8 cellular contexts compared by ENCODE assay signal in genomic region chr21:44300262-44300959, GRCh38. TPM values are rescaled to one million over a fixed set of nuclear protein-coding genes. Genes with fewer than 3 reads are reported as not detected.
DNase-seq lines count a peak whose midpoint lies in the region; ATAC-seq and TF ChIP-seq lines count a peak whose summit lies in the region.

No MANE protein-coding gene starts in this region.

- H3K79me2 ChIP-seq in hepatocyte, result peaks cover 40% of the 10 kb centered on the region

- H3K9me3 Mint-ChIP-seq in CD4-positive, alpha-beta T cell, result no peaks in the 10 kb centered on the region
- no peaks in the 10 kb centered on the region for H3K9me3 Mint-ChIP-seq in T-helper 2 cell treated with Interferon-gamma antibody and Interleukin-4, amounts not matched to agents 5 μg/mL and 100 μg/mL, for 36 hours

- CTCF ChIA-PET in CD4-positive, alpha-beta T cell (lab: Charles Lee), result no interaction called here

- peak overlapping the region; percentile 1 for H3K27ac ChIP-seq in CD4-positive, alpha-beta T cell (ENCODE audit: low read depth, low read length)
- peak overlapping the region; percentile 96 for H3K27ac ChIP-seq in hepatocyte

- H3K4me2 ChIP-seq in hepatocyte, result peak overlapping the region; percentile 97

- peaks cover 53% of the 10 kb centered on the region for H3K4me1 Mint-ChIP-seq in CD4-positive, alpha-beta T cell (ENCODE audit: low read depth)
- peaks cover 42% of the 10 kb centered on the region for H3K4me1 Mint-ChIP-seq in T-helper 2 cell treated with Interferon-gamma antibody and Interleukin-4, amounts not matched to agents 5 μg/mL and 100 μg/mL, for 36 hours (ENCODE audit: low read depth)

- peak overlapping the region; percentile 85 for H3K4me3 Mint-ChIP-seq in CD4-positive, alpha-beta T cell
- peak overlapping the region; percentile 84 for H3K4me3 Mint-ChIP-seq in T-helper 2 cell treated with Interferon-gamma antibody and Interleukin-4, amounts not matched to agents 5 μg/mL and 100 μg/mL, for 36 hours

- peak in 9 of 10 experiments; percentile 30 to 72 (median 49) for DNase-seq in CD4-positive, alpha-beta T cell
- DNase-seq in HuH-7 (ENCODE audit: low spot score), result peak; percentile 66
- DNase-seq in T-helper 2 cell treated with Interferon-gamma antibody and Interleukin-4, amounts not matched to agents 5 μg/mL and 100 μg/mL, for 36 hours (ENCODE audit: low spot score), result peak; percentile 66
- no peak for DNase-seq in astrocyte of the cerebellum (ENCODE audit: low read depth)
- DNase-seq in hepatocyte (ENCODE audit: low spot score), result peak; percentile 88
- DNase-seq in retinal pigment epithelial cell (ENCODE audit: low read depth), result no peak

- H2AFZ ChIP-seq in hepatocyte, result peak overlapping the region; percentile 68

- intact Hi-C loops in CD4-positive, alpha-beta T cell (cut with DNase I, micrococcal nuclease), result loop anchor here in 1 of 2 experiments (2.0 to 5.0 kb wide), 2 partner anchors 36 to 52 kb away; partner anchors contain the start of gene TRPM2

- H3K4me1 ChIP-seq in hepatocyte (ENCODE audit: insufficient read depth), result peaks cover 45% of the 10 kb centered on the region

- TF ChIP-seq CTCF in CD4-positive, alpha-beta T cell (IDR thresholded peaks at IDR 0.05), result no peak
- TF ChIP-seq CTCF in astrocyte of the cerebellum (IDR thresholded peaks at IDR 0.05; ENCODE audit: low read depth, low read length, missing control alignments), result no peak
- no peak for TF ChIP-seq CTCF in hepatocyte (IDR thresholded peaks at IDR 0.05; ENCODE audit: poor library complexity)
- TF ChIP-seq CTCF in retinal pigment epithelial cell (conservative IDR thresholded peaks at IDR 0.05; ENCODE audit: low read depth, low read length), result no peak

- POLR2A ChIA-PET in CD4-positive, alpha-beta T cell (lab: Charles Lee), result interaction anchor here (0.6 to 2.0 kb wide), 2 partner anchors 30 to 38 kb away, joined by 3 to 10 read pairs; partner anchors contain the start of gene CFAP410

- in situ Hi-C loops in astrocyte of the cerebellum (cut with HindIII; ENCODE audit: low sequenced_read_pairs), result no loop called here

- no peaks in the 10 kb centered on the region for H3K27me3 Mint-ChIP-seq in CD4-positive, alpha-beta T cell
- no peaks in the 10 kb centered on the region for H3K27me3 Mint-ChIP-seq in T-helper 2 cell treated with Interferon-gamma antibody and Interleukin-4, amounts not matched to agents 5 μg/mL and 100 μg/mL, for 36 hours (ENCODE audit: low read depth)

- peak; percentile 35 for ATAC-seq in CD4-positive, alpha-beta T cell (ENCODE audit: poor library complexity)
- ATAC-seq in GM19467 (IDR thresholded peaks at IDR 0.05; ENCODE audit: unreplicated experiment) (peak; percentile 31), GM21786 (IDR thresholded peaks at IDR 0.05; ENCODE audit: unreplicated experiment) (no peak)

- H3K36me3 Mint-ChIP-seq in CD4-positive, alpha-beta T cell (ENCODE audit: low read depth), result peaks cover 6% of the 10 kb centered on the region
- peaks cover 13% of the 10 kb centered on the region for H3K36me3 Mint-ChIP-seq in T-helper 2 cell treated with Interferon-gamma antibody and Interleukin-4, amounts not matched to agents 5 μg/mL and 100 μg/mL, for 36 hours (ENCODE audit: low read depth)

- no peaks in the 10 kb centered on the region for H3K9me3 ChIP-seq in CD4-positive, alpha-beta T cell (ENCODE audit: control insufficient read depth, low read length)
- H3K9me3 ChIP-seq in hepatocyte (ENCODE audit: low read depth), result no peaks in the 10 kb centered on the region

- H3K4me3 ChIP-seq in astrocyte of the cerebellum (ENCODE audit: low read depth, low read length), result peak overlapping the region; percentile 71
- H3K4me3 ChIP-seq in hepatocyte, result peak overlapping the region; percentile 94
- peak overlapping the region; percentile 68 for H3K4me3 ChIP-seq in retinal pigment epithelial cell (ENCODE audit: low read length)

- no peaks in the 10 kb centered on the region for H3K27me3 ChIP-seq in CD4-positive, alpha-beta T cell (ENCODE audit: control insufficient read depth, insufficient read depth, low read length)
- no peaks in the 10 kb centered on the region for H3K27me3 ChIP-seq in hepatocyte

- no peaks in the 10 kb centered on the region for H3K9me2 ChIP-seq in hepatocyte (replicated peaks; ENCODE audit: insufficient read depth)

- WGBS in hepatocyte (ENCODE audit: low lambda C conversion rate, missing lambda C conversion rate), result 4% methylated on average over 14 of the region's 67 CpGs

- peak overlapping the region; percentile 83 for H3K27ac Mint-ChIP-seq in CD4-positive, alpha-beta T cell
- no peak overlapping the region for H3K27ac Mint-ChIP-seq in T-helper 2 cell treated with Interferon-gamma antibody and Interleukin-4, amounts not matched to agents 5 μg/mL and 100 μg/mL, for 36 hours

- peaks cover 12% of the 10 kb centered on the region for H4K20me1 ChIP-seq in hepatocyte (ENCODE audit: insufficient read depth, poor library complexity, severe bottlenecking)

- no peaks in the 10 kb centered on the region for H3K36me3 ChIP-seq in hepatocyte (replicated peaks; ENCODE audit: insufficient read depth, low read depth)

RNA-seq across cellular contexts. Expression of gene PFKL, which starts 0.6 kb away (rescaled TPM):
- 100 to 1,000 TPM; 115 to 117 TPM for total RNA-seq in CD4-positive, alpha-beta T cell
- 115 and 140 TPM in 2 replicates for total RNA-seq in hepatocyte
- polyA plus RNA-seq in hepatocyte, result 191 and 205 TPM in 2 replicates

RNA-seq across cellular contexts. Expression of gene AIRE, which starts 14.7 kb away (rescaled TPM):
- under 1 TPM; 0.11 to 0.16 TPM for total RNA-seq in CD4-positive, alpha-beta T cell
- 1.00 and 1.3 TPM in 2 replicates for total RNA-seq in hepatocyte
- 0.32 and 0.42 TPM in 2 replicates for polyA plus RNA-seq in hepatocyte

RNA-seq across cellular contexts. Expression of gene DNMT3L, which starts 38.7 kb away (rescaled TPM):
- not detected for total RNA-seq in CD4-positive, alpha-beta T cell
- not detected in 2 replicates for total RNA-seq in hepatocyte
- 0.33 TPM in 1 of 2 replicates, not detected in the other for polyA plus RNA-seq in hepatocyte

RNA-seq across cellular contexts. Expression of gene CFAP410, which starts 38.8 kb away (rescaled TPM):
- total RNA-seq in CD4-positive, alpha-beta T cell, result 10 to 100 TPM; 50.1 to 51.6 TPM
- total RNA-seq in hepatocyte, result 17.1 and 20.3 TPM in 2 replicates
- 33.6 and 40.4 TPM in 2 replicates for polyA plus RNA-seq in hepatocyte

RNA-seq across cellular contexts. Expression of gene TRPM2, which starts 53.0 kb away (rescaled TPM):
- 1 to 10 TPM; 1.9 to 2.9 TPM for total RNA-seq in CD4-positive, alpha-beta T cell
- 0.24 and 0.50 TPM in 2 replicates for total RNA-seq in hepatocyte
- polyA plus RNA-seq in hepatocyte, result 0.25 TPM in 1 of 2 replicates, not detected in the other

Comparison
In these comparisons a context has a peak if more than half of its experiments do, and no peak if none do; other contexts are left out.
1. DNase-seq: peak in CD4-positive, alpha-beta T cell (9 of 10), HuH-7 (single experiment), T-helper 2 cell treated with Interferon-gamma antibody and Interleukin-4, amounts not matched to agents 5 μg/mL and 100 μg/mL, for 36 hours (single experiment) and hepatocyte (single experiment); none in astrocyte of the cerebellum (single experiment) and retinal pigment epithelial cell (single experiment).
2. Peak in every context shown above with its lines, with median percentiles within 50 percentile points of each other: H3K4me3 ChIP-seq.